Comparison of ENCODE assay signal across 1 cellular context in the genomic region with DNA sequence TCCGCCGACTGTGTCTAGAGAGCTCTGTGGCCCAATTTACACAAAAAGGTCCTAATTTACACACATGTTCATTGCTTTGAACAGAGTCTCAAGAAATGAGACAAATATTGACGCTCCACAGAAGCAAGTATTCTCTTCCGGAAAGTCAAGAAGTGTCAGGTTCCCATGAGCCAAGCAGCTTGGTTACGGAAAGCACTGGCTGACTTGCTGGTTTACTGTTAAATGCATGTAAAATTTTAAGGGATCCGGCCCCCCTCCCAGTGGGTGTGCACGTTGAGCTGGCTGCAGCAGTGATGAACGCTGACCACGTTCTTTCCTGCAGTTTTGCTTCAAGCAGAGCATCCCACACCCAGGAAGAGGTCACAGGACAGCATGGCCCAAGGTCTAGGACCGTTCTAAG.
TF ChIP-seq lines count a peak whose summit lies in the region.

No MANE protein-coding gene starts in this region.

TF ChIP-seq in GM23338, 12 proteins besides CTCF, POLR2A, EP300 and RAD21 (continued from another document):
- TF ChIP-seq ZNF462 (CRISPR knock-in tag; IDR thresholded peaks at IDR 0.05) = no peak
